Comparison of ENCODE assay signal across 9 cellular contexts in the genomic region with DNA sequence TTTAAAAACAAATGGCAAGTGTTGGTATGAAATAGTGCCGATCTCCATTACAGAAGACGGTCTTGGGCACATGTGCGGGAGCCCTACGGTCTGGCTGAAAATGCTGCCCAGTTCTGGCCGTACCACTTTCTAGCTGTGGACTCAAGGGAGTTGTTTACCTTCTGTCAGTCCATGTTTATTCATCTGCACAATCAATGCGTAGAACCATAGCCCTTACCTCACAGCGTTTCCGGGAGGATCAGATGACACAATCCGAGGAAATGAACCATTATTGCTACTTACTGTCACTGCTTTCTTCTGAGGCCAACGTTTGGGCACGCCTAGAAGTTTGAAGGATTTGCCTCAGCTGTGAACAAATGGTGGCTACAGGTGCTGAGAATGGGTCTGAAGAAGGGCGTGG. TPM values are rescaled to one million over a fixed set of nuclear protein-coding genes. Genes with fewer than 3 reads are reported as not detected.
DNase-seq lines count a peak whose midpoint lies in the region; ATAC-seq and TF ChIP-seq lines count a peak whose summit lies in the region.
"Had no signal": no experiment of that assay in that cellular context is flagged by ENCODE, and none has a peak within 500 bp of the region (broad histone marks: within the 10 kb centered on the region; RNA-seq: fewer than 3 reads in every experiment).

No MANE protein-coding gene starts in this region.

- peaks cover 4% of the 10 kb centered on the region for H3K4me1 ChIP-seq in DND-41 (ENCODE audit: insufficient read depth, low read length)
- peaks cover 0 to 8% of the 10 kb centered on the region in 2 donors for H3K4me1 ChIP-seq in thoracic aorta (ENCODE audit: control insufficient read depth in 1 of 2, low read depth in 2 of 2)

- no peaks in the 10 kb centered on the region for H3K79me2 ChIP-seq in DND-41 (ENCODE audit: insufficient read depth, low read length)

- H3K27me3 ChIP-seq in DND-41 (ENCODE audit: insufficient read depth, low read length, poor library complexity) (no peaks in the 10 kb centered on the region), thoracic aorta (replicated peaks; ENCODE audit: insufficient read depth) (no peaks in the 10 kb centered on the region)

- DNase-seq in DND-41 (peak; percentile 35), NCI-H1105 treated with DMSO at 0.1 percent for 48 hours (lab: John Stamatoyannopoulos, UW) (peak; percentile 81), T-helper 22 cell (ENCODE audit: low read depth) (peak; percentile 30), glomerular endothelial cell (ENCODE audit: extremely low read depth, low read depth, low spot score) (peak; percentile 87), thoracic aorta (ENCODE audit: low spot score) (no peak), hypothalamus (lab: John Stamatoyannopoulos, UW) (no peak)

- ATAC-seq in DND-41 (ENCODE audit: insufficient read depth, low read depth) (peak; percentile 57; the same call in 2 of the 3 replicates), thoracic aorta (ENCODE audit: insufficient number of reproducible peaks, low FRiP score, low read depth) (peak; percentile 51), GM21515 (IDR thresholded peaks at IDR 0.05; ENCODE audit: unreplicated experiment) (no peak), GM21786 (IDR thresholded peaks at IDR 0.05; ENCODE audit: unreplicated experiment) (no peak)

- H3K36me3 ChIP-seq in DND-41 (ENCODE audit: insufficient read depth, low read length) (no peaks in the 10 kb centered on the region), thoracic aorta (no peaks in the 10 kb centered on the region)

- H3K4me3 ChIP-seq in DND-41 (ENCODE audit: low read depth in 1 of 2, low read length in 2 of 2) (no peak overlapping the region), thoracic aorta (peak overlapping the region; percentile 49)

- TF ChIP-seq CTCF in DND-41 (IDR thresholded peaks at IDR 0.05; ENCODE audit: borderline replicate concordance, extremely low read depth, low read length, poor library complexity, severe bottlenecking) (no peak), thoracic aorta (IDR thresholded peaks at IDR 0.05) (no peak)

- no peak overlapping the region for H3K9ac ChIP-seq in DND-41 (ENCODE audit: low read depth, low read length)

- H3K4me2 ChIP-seq in DND-41 (ENCODE audit: insufficient read depth, low read length), result no peak overlapping the region

- H3K27ac ChIP-seq in DND-41 (ENCODE audit: low read length) (0 out of 2 replicates have a peak overlapping the region, but pooled peaks have one; percentile 16), thoracic aorta (no peak overlapping the region)
- H3K27ac ChIP-seq: HL-60 had no signal

- H2AFZ ChIP-seq in DND-41 (ENCODE audit: low read depth, low read length), result peak overlapping the region; percentile 39; the same call in 1 of the 2 replicates

- H3K9me3 ChIP-seq in DND-41 (ENCODE audit: insufficient read depth, low read length, severe bottlenecking) (no peaks in the 10 kb centered on the region), thoracic aorta (no peaks in the 10 kb centered on the region)

- no peaks in the 10 kb centered on the region; the same call in 1 of the 2 replicates for H4K20me1 ChIP-seq in DND-41 (ENCODE audit: insufficient read depth, low read length)

RNA-seq across cellular contexts. Expression of gene GADD45B, which starts 31.2 kb away (rescaled TPM):
- total RNA-seq in glomerular endothelial cell, result 48.5 and 90.1 TPM in 2 replicates
- total RNA-seq in thoracic aorta, result 100 to 1,000 TPM; 430 to 498 TPM

RNA-seq across cellular contexts. Expression of gene LMNB2, which starts 50.4 kb away (rescaled TPM):
- 69.7 and 83.3 TPM in 2 replicates for total RNA-seq in glomerular endothelial cell
- 10 to 100 TPM; 23.6 to 43.3 TPM for total RNA-seq in thoracic aorta

Comparison
In these comparisons a context has a peak if more than half of its experiments do, and no peak if none do; other contexts are left out.
1. ATAC-seq: peak in DND-41 (single experiment) and thoracic aorta (single experiment); none in GM21515 (single experiment) and GM21786 (single experiment).
2. DNase-seq: peak in DND-41 (single experiment), NCI-H1105 treated with DMSO at 0.1 percent for 48 hours (single experiment), T-helper 22 cell (single experiment) and glomerular endothelial cell (single experiment); none in thoracic aorta (single experiment) and hypothalamus (0 of 51).